8 cellular contexts compared by ENCODE assay signal in genomic region chr1:20187103-20187812, GRCh38. TPM values are rescaled to one million over a fixed set of nuclear protein-coding genes. Genes with fewer than 3 reads are reported as not detected.
DNase-seq lines count a peak whose midpoint lies in the region; ATAC-seq and TF ChIP-seq lines count a peak whose summit lies in the region.

No MANE protein-coding gene starts in this region.

- TF ChIP-seq EP300 in upper lobe of left lung (IDR thresholded peaks at IDR 0.05) = no peak

- WGBS in heart left ventricle, 4 donors = 63 to 73% (median 65%) methylated on average over 7 of the region's 7 CpGs
- WGBS in upper lobe of left lung, 2 donors = 48 to 58% methylated on average over 7 of the region's 7 CpGs

- H3K4me3 ChIP-seq in heart left ventricle (peak overlapping the region in 1 of 12 donors; percentile 66), upper lobe of left lung (peak overlapping the region in 1 of 4 donors; percentile 61)

- peak; percentile 39 for ATAC-seq in Right ventricle myocardium superior (ENCODE audit: poor library complexity)
- no peak for ATAC-seq in heart left ventricle
- peak; percentile 39 to 43 for ATAC-seq in activated T-cell treated with anti-CD3 and anti-CD28 coated beads, Interleukin-2, amount 50 U/mL, for 72 hours (replicated peaks in 1 of 2)
- peak; percentile 79 for ATAC-seq in left colon
- no peak for ATAC-seq in upper lobe of left lung (ENCODE audit: low FRiP score in 2 of 2)
- no peak for ATAC-seq in GM18867 (IDR thresholded peaks at IDR 0.05; ENCODE audit: unreplicated experiment)

- peaks cover 40% of the 10 kb centered on the region for H3K27me3 Mint-ChIP-seq in activated T-cell treated with anti-CD3 and anti-CD28 coated beads, Interleukin-2, amount 50 U/mL, for 72 hours (ENCODE audit: low read depth)

- no peaks in the 10 kb centered on the region for H3K36me3 Mint-ChIP-seq in activated T-cell treated with anti-CD3 and anti-CD28 coated beads, Interleukin-2, amount 50 U/mL, for 72 hours (ENCODE audit: insufficient read depth in 2 of 2)

- H3K27ac ChIP-seq in heart left ventricle = peak overlapping the region in 1 of 12 donors; percentile 92
- peak overlapping the region in 3 of 4 donors; percentile 49 to 67 (median 59) for H3K27ac ChIP-seq in upper lobe of left lung

- H3K27ac Mint-ChIP-seq in activated T-cell treated with anti-CD3 and anti-CD28 coated beads, Interleukin-2, amount 50 U/mL, for 72 hours = peak overlapping the region; percentile 3

- no peak for TF ChIP-seq CTCF in heart left ventricle (IDR thresholded peaks at IDR 0.05)
- peak in 3 of 6 experiments; percentile 17 to 38 (median 35) for TF ChIP-seq CTCF in upper lobe of left lung (IDR thresholded peaks at IDR 0.05)

- H3K36me3 ChIP-seq in heart left ventricle = no peaks in the 10 kb centered on the region
- H3K36me3 ChIP-seq in upper lobe of left lung = no peaks in the 10 kb centered on the region

- intact Hi-C loops in Right ventricle myocardium superior (cut with DNase I) = no loop called here
- intact Hi-C loops in heart left ventricle (cut with DNase I) = no loop called here
- intact Hi-C loops in left colon (cut with DNase I, micrococcal nuclease) = no loop called here

- H3K4me3 Mint-ChIP-seq in activated T-cell treated with anti-CD3 and anti-CD28 coated beads, Interleukin-2, amount 50 U/mL, for 72 hours = peak overlapping the region; percentile 80 to 82

- DNase-seq in Right ventricle myocardium superior = no peak
- DNase-seq in heart left ventricle = no peak
- peak; percentile 41 to 59 for DNase-seq in activated T-cell treated with anti-CD3 and anti-CD28 coated beads, Interleukin-2, amount 50 U/mL, for 72 hours
- peak; percentile 75 to 85 for DNase-seq in left colon
- peak in 1 of 2 donors; percentile 66 for DNase-seq in upper lobe of left lung
- DNase-seq in NOMO-1 (lab: John Stamatoyannopoulos, UW; ENCODE audit: unreplicated experiment in 2 of 2) = no peak
- no peak for DNase-seq in germinal center (ENCODE audit: low spot score)

- H3K9me3 ChIP-seq in heart left ventricle = no peaks in the 10 kb centered on the region
- no peaks in the 10 kb centered on the region for H3K9me3 ChIP-seq in upper lobe of left lung

- peaks cover 56% of the 10 kb centered on the region for H3K4me1 Mint-ChIP-seq in activated T-cell treated with anti-CD3 and anti-CD28 coated beads, Interleukin-2, amount 50 U/mL, for 72 hours (ENCODE audit: low read depth)

- peaks cover 0 to 33% (median 9%) of the 10 kb centered on the region in 9 donors for H3K27me3 ChIP-seq in heart left ventricle
- H3K27me3 ChIP-seq in upper lobe of left lung = peaks cover 0 to 4% (median 0%) of the 10 kb centered on the region in 4 donors

- TF ChIP-seq POLR2A in heart left ventricle (IDR thresholded peaks at IDR 0.05) (no peak), upper lobe of left lung (IDR thresholded peaks at IDR 0.05) (no peak)

- H3K4me1 ChIP-seq in heart left ventricle = peaks cover 0 to 35% (median 10%) of the 10 kb centered on the region in 12 donors
- H3K4me1 ChIP-seq in upper lobe of left lung = peaks cover 16 to 36% (median 29%) of the 10 kb centered on the region in 4 donors

- no peaks in the 10 kb centered on the region for H3K9me3 Mint-ChIP-seq in activated T-cell treated with anti-CD3 and anti-CD28 coated beads, Interleukin-2, amount 50 U/mL, for 72 hours

RNA-seq across cellular contexts. Expression of gene PLA2G2C, which starts 0.9 kb away (rescaled TPM):
- total RNA-seq in Right ventricle myocardium superior (not detected), heart left ventricle (under 1 TPM in 1 of 9 donors, not detected in 8; 0.16 TPM), left colon (under 1 TPM in 1 of 2 donors, not detected in 1; 0.28 TPM), upper lobe of left lung (under 1 TPM in 1 of 6 donors, not detected in 5; 0.30 TPM)
- polyA plus RNA-seq in heart left ventricle = not detected
- 1 to 10 TPM; 3.1 to 3.3 TPM for total RNA-seq in activated T-cell treated with anti-CD3 and anti-CD28 coated beads, Interleukin-2, amount 50 U/mL, for 72 hours

RNA-seq across cellular contexts. Expression of gene UBXN10, which starts 1.4 kb away (rescaled TPM):
- 2.2 TPM for total RNA-seq in Right ventricle myocardium superior
- 1 to 10 TPM in 6 of 9 donors, under 1 TPM in 3; 0.68 to 2.6 (median 1.2) TPM for total RNA-seq in heart left ventricle
- under 1 TPM; 0.14 to 0.53 TPM for polyA plus RNA-seq in heart left ventricle
- under 1 TPM; 0.91 to 0.93 TPM for total RNA-seq in activated T-cell treated with anti-CD3 and anti-CD28 coated beads, Interleukin-2, amount 50 U/mL, for 72 hours
- 1 to 10 TPM; 4.2 to 4.3 TPM for total RNA-seq in left colon
- 10 to 100 TPM in 1 of 6 donors, 1 to 10 TPM in 4, under 1 TPM in 1; 0.86 to 29.8 (median 6.5) TPM for total RNA-seq in upper lobe of left lung

RNA-seq across cellular contexts. Expression of gene PLA2G2F, which starts 48.1 kb away (rescaled TPM):
- total RNA-seq in Right ventricle myocardium superior (not detected), heart left ventricle (not detected), left colon (under 1 TPM in 1 of 2 donors, not detected in 1; 0.11 TPM), upper lobe of left lung (not detected)
- not detected for polyA plus RNA-seq in heart left ventricle
- not detected for total RNA-seq in activated T-cell treated with anti-CD3 and anti-CD28 coated beads, Interleukin-2, amount 50 U/mL, for 72 hours

Comparison
In these comparisons a context has a peak if more than half of its experiments do, and no peak if none do; other contexts are left out.
1. ATAC-seq: peak in Right ventricle myocardium superior (single experiment), activated T-cell treated with anti-CD3 and anti-CD28 coated beads, Interleukin-2, amount 50 U/mL, for 72 hours (2 of 2) and left colon (single experiment); none in heart left ventricle (0 of 4), upper lobe of left lung (0 of 2) and GM18867 (single experiment).
2. DNase-seq: peak in activated T-cell treated with anti-CD3 and anti-CD28 coated beads, Interleukin-2, amount 50 U/mL, for 72 hours (2 of 2) and left colon (2 of 2); none in Right ventricle myocardium superior (single experiment), heart left ventricle (0 of 5), NOMO-1 (0 of 2) and germinal center (single experiment).